10 cellular contexts compared by ENCODE assay signal in genomic region chr16:82439678-82440293, GRCh38.
DNase-seq lines count a peak whose midpoint lies in the region; ATAC-seq and TF ChIP-seq lines count a peak whose summit lies in the region.
"Had no signal": no experiment of that assay in that cellular context is flagged by ENCODE, and none has a peak within 500 bp of the region (broad histone marks: within the 10 kb centered on the region; RNA-seq: fewer than 3 reads in every experiment).

No MANE protein-coding gene starts in this region.

- H3K27ac Mint-ChIP-seq in CD8-positive, alpha-beta memory T cell, result no peak overlapping the region

- intact Hi-C loops in A673 (cut with micrococcal nuclease; ENCODE audit: unreplicated experiment), result no loop called here

- H3K36me3 ChIP-seq in A673 (ENCODE audit: insufficient read depth, low read length, poor library complexity, severe bottlenecking), result no peaks in the 10 kb centered on the region
- no peaks in the 10 kb centered on the region for H3K36me3 ChIP-seq in CD8-positive, alpha-beta memory T cell (ENCODE audit: insufficient read depth, low read length)
- H3K36me3 ChIP-seq: SJCRH30, tibial nerve had no signal

- H3K4me1 ChIP-seq in A673 (ENCODE audit: insufficient read depth, low read length, poor library complexity, severe bottlenecking), result no peaks in the 10 kb centered on the region
- H3K4me1 ChIP-seq in CD8-positive, alpha-beta memory T cell (ENCODE audit: insufficient read depth, low read length), result no peaks in the 10 kb centered on the region
- H3K4me1 ChIP-seq: SJCRH30, tibial nerve had no signal

- H3K27me3 ChIP-seq in A673 (replicated peaks; ENCODE audit: insufficient read depth, low read depth, low read length, poor library complexity), result peaks cover 13% of the 10 kb centered on the region
- no peaks in the 10 kb centered on the region for H3K27me3 ChIP-seq in CD8-positive, alpha-beta memory T cell (ENCODE audit: insufficient read depth, low read length, poor library complexity, severe bottlenecking)
- H3K27me3 ChIP-seq: SJCRH30, tibial nerve had no signal

- H3K9me3 ChIP-seq in A673 (ENCODE audit: low read depth, low read length, poor library complexity, severe bottlenecking), result no peaks in the 10 kb centered on the region
- H3K9me3 ChIP-seq in CD8-positive, alpha-beta memory T cell (ENCODE audit: low read length), result no peaks in the 10 kb centered on the region
- H3K9me3 ChIP-seq: SJCRH30, tibial nerve had no signal

- DNase-seq in A673 (ENCODE audit: low spot score) (peak; percentile 18), OCI-M1 (lab: John Stamatoyannopoulos, UW) (peak; percentile 1), foreskin fibroblast (peak in 1 of 2 donors; percentile 1), NCI-H524 treated with DMSO at 0.1 percent for 48 hours (lab: John Stamatoyannopoulos, UW) (no peak)
- no peak for DNase-seq in CD8-positive, alpha-beta memory T cell

- ATAC-seq in GM21786 (IDR thresholded peaks at IDR 0.05; ENCODE audit: unreplicated experiment) (no peak), GM18505 (IDR thresholded peaks at IDR 0.05; ENCODE audit: unreplicated experiment) (no peak)

- CTCF ChIA-PET in A673 (lab: Charles Lee), result interaction anchor here (0.6 to 0.9 kb wide), 2 partner anchors 17 to 199 kb away, joined by 4 read pairs; no protein-coding TSS in a partner anchor
- CTCF ChIA-PET in CD8-positive, alpha-beta memory T cell (lab: Charles Lee), result no interaction called here

- peaks cover 0 to 2% (median 0%) of the 10 kb centered on the region in 5 donors for H3K9me3 Mint-ChIP-seq in CD8-positive, alpha-beta memory T cell

- H3K4me1 Mint-ChIP-seq in CD8-positive, alpha-beta memory T cell, result no peaks in the 10 kb centered on the region

- no peak for TF ChIP-seq POLR2A in GM18505 (IDR thresholded peaks at IDR 0.05; ENCODE audit: borderline replicate concordance, extremely low read depth, insufficient read depth, insufficient read length)

- H3K27ac ChIP-seq in A673 (ENCODE audit: low read depth, low read length, poor library complexity, severe bottlenecking), result no peak overlapping the region
- no peak overlapping the region for H3K27ac ChIP-seq in CD8-positive, alpha-beta memory T cell (ENCODE audit: low read depth, low read length)
- H3K27ac ChIP-seq: SJCRH30, tibial nerve had no signal

- H3K36me3 Mint-ChIP-seq in CD8-positive, alpha-beta memory T cell, result no peaks in the 10 kb centered on the region

- BruUV-seq in A673 (replicated peaks; lab: Mats Ljungman, UMichigan), result no TSS peak

- POLR2A ChIA-PET in A673 (lab: Charles Lee; ENCODE audit: low non-redundant PET), result no interaction called here
- POLR2A ChIA-PET in CD8-positive, alpha-beta memory T cell (lab: Charles Lee), result no interaction called here

- peak; percentile 58 for TF ChIP-seq CTCF in A673 (conservative IDR thresholded peaks at IDR 0.05; ENCODE audit: low read depth, low read length)
- peak; percentile 58; the same call in 1 of the 2 replicates for TF ChIP-seq CTCF in GM12874 (IDR thresholded peaks at IDR 0.05; ENCODE audit: insufficient read depth, low read depth, low read length)
- peak; percentile 60 for TF ChIP-seq CTCF in foreskin fibroblast (IDR thresholded peaks at IDR 0.05; ENCODE audit: low read depth, low read length)

- peaks cover 6 to 14% of the 10 kb centered on the region in 2 donors for H3K27me3 Mint-ChIP-seq in CD8-positive, alpha-beta memory T cell

- H3K4me3 Mint-ChIP-seq in CD8-positive, alpha-beta memory T cell, result no peak overlapping the region

- no peak overlapping the region for H3K4me3 ChIP-seq in A673 (ENCODE audit: low read depth, low read length, poor library complexity, severe bottlenecking)
- no peak overlapping the region for H3K4me3 ChIP-seq in foreskin fibroblast (ENCODE audit: low read depth in 1 of 2, low read length in 2 of 2)
- H3K4me3 ChIP-seq in CD8-positive, alpha-beta memory T cell (ENCODE audit: low read length), result no peak overlapping the region
- H3K4me3 ChIP-seq: SJCRH30, tibial nerve had no signal

Comparison
In these comparisons a context has a peak if more than half of its experiments do, and no peak if none do; other contexts are left out.
1. DNase-seq: peak in A673 (single experiment) and OCI-M1 (single experiment); none in CD8-positive, alpha-beta memory T cell (0 of 5) and NCI-H524 treated with DMSO at 0.1 percent for 48 hours (single experiment).
2. Peak in every context shown above with its lines, with median percentiles within 50 percentile points of each other: CTCF ChIP-seq.